ENCODE assay signal across 33 cellular contexts in the genomic region with DNA sequence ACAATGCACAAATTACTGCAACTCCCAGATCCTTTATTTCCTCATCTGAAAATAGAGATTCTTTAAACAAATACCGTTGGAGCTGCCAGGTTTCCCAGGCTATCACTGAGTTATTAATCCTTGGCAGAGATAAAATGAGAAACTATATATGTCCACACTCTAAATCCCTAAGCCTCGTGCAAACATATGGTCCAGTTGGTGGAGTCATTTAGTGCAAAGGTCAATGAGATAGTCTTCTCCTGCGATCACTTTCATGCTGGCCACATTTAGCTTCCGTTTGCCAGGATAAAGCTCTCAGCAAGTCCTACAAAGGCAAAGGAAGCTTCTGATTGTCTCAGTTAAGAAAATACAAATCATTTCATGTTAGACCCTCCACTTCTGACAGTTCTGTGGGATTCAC. TPM values are rescaled to one million over a fixed set of nuclear protein-coding genes. Genes with fewer than 3 reads are reported as not detected.
"Had no signal": no experiment of that assay in that cellular context is flagged by ENCODE, and none has a peak within 500 bp of the region (broad histone marks: within the 10 kb centered on the region; RNA-seq: fewer than 3 reads in every experiment).

No MANE protein-coding gene starts in this region.

- ATAC-seq: activated CD8-positive, alpha-beta memory T cell treated with anti-CD3 and anti-CD28 coated beads, Interleukin-2, amount 10 ng/mL, durations not matched to agents 7 days and 5 days; activated naive CD8-positive, alpha-beta T cell treated with anti-CD3 and anti-CD28 coated beads, Interleukin-2, amount 50 U/mL, for 24 hours had no signal

- H3K9me3 ChIP-seq: SJCRH30 had no signal

- H3K27me3 ChIP-seq: SJCRH30 had no signal

- H3K27ac ChIP-seq: PC-9, SJCRH30, SK-N-MC, WERI-Rb-1 had no signal

- H3K36me3 ChIP-seq: SJCRH30, WERI-Rb-1 had no signal

- H2AFZ ChIP-seq: PC-9 had no signal

- DNase-seq: activated CD4-positive, alpha-beta memory T cell treated with anti-CD3 and anti-CD28 coated beads, Interleukin-2, amount 10 ng/mL, durations not matched to agents 7 days and 5 days; activated CD4-positive, alpha-beta T cell treated with anti-CD3 and anti-CD28 coated beads for 1 hour; activated CD4-positive, alpha-beta T cell treated with anti-CD3 and anti-CD28 coated beads for 48 hours; activated CD4-positive, CD25-positive, alpha-beta regulatory T cell; activated CD8-positive, alpha-beta memory T cell treated with anti-CD3 and anti-CD28 coated beads for 24 hours; activated CD8-positive, alpha-beta memory T cell treated with anti-CD3 and anti-CD28 coated beads, Interleukin-2, amount 10 ng/mL, durations not matched to agents 7 days and 5 days; activated CD8-positive, alpha-beta memory T cell treated with anti-CD3 and anti-CD28 coated beads, Interleukin-2, amount 50 U/mL, for 48 hours; activated effector memory CD4-positive, alpha-beta T cell treated with Interleukin-2 at 50 U/mL for 16 hours; activated naive CD4-positive, alpha-beta T cell treated with anti-CD3 and anti-CD28 coated beads, Interleukin-2, amount 10 ng/mL, durations not matched to agents 7 days and 5 days; activated naive CD8-positive, alpha-beta T cell treated with anti-CD3 and anti-CD28 coated beads, Interleukin-2, amount 50 U/mL, for 24 hours; activated T-cell treated with anti-CD3 and anti-CD28 coated beads, Interleukin-2, amount 50 U/mL, for 48 hours; anterior cingulate cortex; caudate nucleus; Karpas-422; KBM-7; MM.1S; MV-4-11; NCI-H1092; NCI-H1436 treated with DMSO at 0.1 percent for 48 hours; NCI-H1694 treated with DMSO at 0.1 percent for 48 hours; NCI-H2029; NCI-H345; NCI-H524 treated with DMSO at 0.1 percent for 48 hours; PC-9; SHP77; SJCRH30; T1000; WERI-Rb-1 had no signal

- H3K4me1 ChIP-seq: SJCRH30 had no signal

- H3K4me3 ChIP-seq: PC-9, SJCRH30, SK-N-MC had no signal

- H3K4me2 ChIP-seq: PC-9 had no signal

RNA-seq across cellular contexts. Expression of a gene that starts 11.0 kb away (rescaled TPM):
- total RNA-seq: activated CD4-positive, alpha-beta memory T cell treated with anti-CD3 and anti-CD28 coated beads, Interleukin-2, amount 10 ng/mL, durations not matched to agents 7 days and 5 days; activated CD8-positive, alpha-beta memory T cell treated with anti-CD3 and anti-CD28 coated beads, Interleukin-2, amount 10 ng/mL, durations not matched to agents 7 days and 5 days; bronchial epithelial cell; NCI-H460; PC-9; T-helper 1 cell treated with Interleukin-12 subunit alpha and Interleukin-12 subunit beta and Interleukin-4 antibody, amounts not matched to agents 30 ng/mL and 1 ng/mL, for 36 hours; T-helper 2 cell treated with Interferon-gamma antibody and Interleukin-4, amounts not matched to agents 100 ng/mL and 5 ng/mL, for 36 hours had no signal
